8 cellular contexts compared by ENCODE assay signal in genomic region chr5:163347671-163348070, GRCh38.
DNase-seq lines count a peak whose midpoint lies in the region; ATAC-seq and TF ChIP-seq lines count a peak whose summit lies in the region.

No MANE protein-coding gene starts in this region.

- no peaks in the 10 kb centered on the region for H3K9me3 ChIP-seq in fibroblast of lung (ENCODE audit: control insufficient read depth, insufficient read depth, low read depth, low read length)
- no peaks in the 10 kb centered on the region for H3K9me3 ChIP-seq in uterus

- H3K4me2 ChIP-seq in fibroblast of lung (ENCODE audit: extremely low read depth, insufficient read depth, low read length), result no peak overlapping the region

- in situ Hi-C loops in GM13977 (cut with MboI; ENCODE audit: low pct_unique_long_range_greater_than_20kb, low sequenced_read_pairs, unreplicated experiment), result no loop called here

- H3K4me1 ChIP-seq in fibroblast of lung (ENCODE audit: control insufficient read depth, extremely low read depth, insufficient read depth, low read length), result no peaks in the 10 kb centered on the region
- no peaks in the 10 kb centered on the region for H3K4me1 ChIP-seq in uterus

- H3K9ac ChIP-seq in fibroblast of lung (ENCODE audit: insufficient read depth, low read length), result no peak overlapping the region

- no peak overlapping the region for H3K4me3 ChIP-seq in fibroblast of lung (replicated peaks in 1 of 4; ENCODE audit: control extremely low read depth in 1 of 4, insufficient read depth in 1 of 4, low read depth in 3 of 4, low read length in 4 of 4)
- H3K4me3 ChIP-seq in uterus, result no peak overlapping the region

- H2AFZ ChIP-seq in fibroblast of lung (ENCODE audit: low read length), result no peak overlapping the region

- DNase-seq in Ammon's horn (ENCODE audit: low spot score) (peak; percentile 88), GM13977 (ENCODE audit: low spot score) (peak; percentile 77), NCI-H510A treated with DMSO at 0.1 percent for 48 hours (lab: John Stamatoyannopoulos, UW) (peak; percentile 0), activated T-cell treated with anti-CD3 and anti-CD28 coated beads for 1 hour (ENCODE audit: low read depth) (peak; percentile 25), fibroblast of lung (ENCODE audit: low read depth in 2 of 2) (peak; percentile 34 to 76), non-pigmented ciliary epithelial cell (ENCODE audit: low read depth) (peak; percentile 14), uterus (no peak)

- ATAC-seq in HG02938 (IDR thresholded peaks at IDR 0.05; ENCODE audit: unreplicated experiment), result peak; percentile 72

- TF ChIP-seq POLR2A in uterus (IDR thresholded peaks at IDR 0.05), result no peak

- H3K36me3 ChIP-seq in fibroblast of lung (ENCODE audit: control insufficient read depth, insufficient read depth, low read length) (no peaks in the 10 kb centered on the region), uterus (no peaks in the 10 kb centered on the region)

- no peaks in the 10 kb centered on the region for H3K27me3 ChIP-seq in fibroblast of lung (ENCODE audit: control insufficient read depth, insufficient read depth, low read length)
- no peaks in the 10 kb centered on the region for H3K27me3 ChIP-seq in uterus

- H3K27ac ChIP-seq in fibroblast of lung (ENCODE audit: insufficient read depth, low read length) (no peak overlapping the region), uterus (no peak overlapping the region)

- H3K79me2 ChIP-seq in fibroblast of lung (ENCODE audit: control insufficient read depth, insufficient read depth, low read length), result no peaks in the 10 kb centered on the region

- no peaks in the 10 kb centered on the region for H4K20me1 ChIP-seq in fibroblast of lung (ENCODE audit: control insufficient read depth, extremely low read depth, insufficient read depth, low read length)

- TF ChIP-seq CTCF in GM13977 (IDR thresholded peaks at IDR 0.05; ENCODE audit: extremely low read depth, insufficient read depth, missing control alignments) (peak; percentile 93), fibroblast of lung (conservative IDR thresholded peaks at IDR 0.05 in 1 of 2, IDR thresholded peaks at IDR 0.05 in 1 of 2; ENCODE audit: low read depth in 1 of 2, low read length in 2 of 2) (peak; percentile 84 to 88), uterus (IDR thresholded peaks at IDR 0.05) (peak; percentile 26 to 49 (median 44))

- intact Hi-C loops in uterus (cut with DNase I; ENCODE audit: low total_unique reads), result no loop called here

Comparison
In these comparisons a context has a peak if more than half of its experiments do, and no peak if none do; other contexts are left out.
1. DNase-seq: peak in Ammon's horn (single experiment), GM13977 (single experiment), NCI-H510A treated with DMSO at 0.1 percent for 48 hours (single experiment), activated T-cell treated with anti-CD3 and anti-CD28 coated beads for 1 hour (single experiment), fibroblast of lung (2 of 2) and non-pigmented ciliary epithelial cell (single experiment); none in uterus (0 of 2).
2. Peak in every context shown above with its lines, with median percentiles within 50 percentile points of each other: CTCF ChIP-seq.